2 cellular contexts compared by ENCODE assay signal in the genomic region with DNA sequence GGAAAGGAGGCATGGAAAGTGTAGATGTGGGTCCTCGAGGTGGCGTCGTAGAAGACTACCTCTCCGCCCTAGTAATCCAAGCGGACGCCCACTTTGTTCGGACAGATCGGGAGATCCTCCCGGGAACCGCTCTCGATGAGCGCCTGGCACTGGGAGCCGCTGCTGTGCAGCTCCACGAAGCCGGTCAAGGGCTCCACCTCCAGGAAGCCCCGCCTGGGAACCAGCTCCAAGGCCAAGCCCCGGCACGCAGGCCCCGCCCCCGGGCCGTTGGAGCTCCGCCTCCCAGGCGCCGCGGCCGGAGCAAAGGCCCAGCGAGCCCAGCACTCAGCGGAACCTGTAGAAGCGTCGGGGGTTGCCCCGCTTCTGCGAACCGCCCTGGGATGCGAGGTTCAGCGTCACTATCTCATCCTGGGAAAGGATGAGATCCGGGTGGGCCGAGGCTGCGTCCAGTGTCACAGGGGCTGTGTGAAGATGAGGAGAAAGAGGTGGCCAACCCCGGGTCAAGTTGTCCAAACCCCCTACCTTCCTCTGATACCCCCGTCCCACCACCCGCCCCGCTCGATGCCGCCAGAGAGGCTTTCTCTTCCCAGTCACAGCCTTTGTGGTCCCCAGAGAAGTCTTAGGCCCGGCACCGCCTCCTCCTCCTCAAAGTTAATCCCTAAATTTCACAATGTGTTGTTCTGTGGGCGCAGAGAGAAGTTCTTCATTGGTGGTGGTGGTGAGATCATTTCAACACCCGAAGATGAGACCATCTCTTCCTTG.
TF ChIP-seq lines count a peak whose summit lies in the region.

No MANE protein-coding gene starts in this region.

TF ChIP-seq in A549, 52 proteins besides CTCF, POLR2A, EP300 and RAD21:
- no peak for TF ChIP-seq FOSL2 (IDR thresholded peaks at IDR 0.05)
- no peak for TF ChIP-seq FOSL2 (CRISPR knock-in tag; IDR thresholded peaks at IDR 0.05)
- no peak for TF ChIP-seq ESRRA (IDR thresholded peaks at IDR 0.05; ENCODE audit: borderline replicate concordance, low read length)
- no peak for TF ChIP-seq EHMT2 (IDR thresholded peaks at IDR 0.05; ENCODE audit: low read depth)
- TF ChIP-seq PHF8 (IDR thresholded peaks at IDR 0.05; ENCODE audit: borderline replicate concordance, low read depth): peak; percentile 54; the same call in 1 of the 2 replicates
- 0 out of 3 replicates have a peak, but pooled peaks have one; percentile 17 for TF ChIP-seq SMC3 (IDR thresholded peaks at IDR 0.05)
- TF ChIP-seq, protein P1, sequence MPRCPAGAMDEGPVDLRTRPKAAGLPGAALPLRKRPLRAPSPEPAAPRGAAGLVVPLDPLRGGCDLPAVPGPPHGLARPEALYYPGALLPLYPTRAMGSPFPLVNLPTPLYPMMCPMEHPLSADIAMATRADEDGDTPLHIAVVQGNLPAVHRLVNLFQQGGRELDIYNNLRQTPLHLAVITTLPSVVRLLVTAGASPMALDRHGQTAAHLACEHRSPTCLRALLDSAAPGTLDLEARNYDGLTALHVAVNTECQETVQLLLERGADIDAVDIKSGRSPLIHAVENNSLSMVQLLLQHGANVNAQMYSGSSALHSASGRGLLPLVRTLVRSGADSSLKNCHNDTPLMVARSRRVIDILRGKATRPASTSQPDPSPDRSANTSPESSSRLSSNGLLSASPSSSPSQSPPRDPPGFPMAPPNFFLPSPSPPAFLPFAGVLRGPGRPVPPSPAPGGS (IDR thresholded peaks at IDR 0.05): no peak
- TF ChIP-seq, protein P2, sequence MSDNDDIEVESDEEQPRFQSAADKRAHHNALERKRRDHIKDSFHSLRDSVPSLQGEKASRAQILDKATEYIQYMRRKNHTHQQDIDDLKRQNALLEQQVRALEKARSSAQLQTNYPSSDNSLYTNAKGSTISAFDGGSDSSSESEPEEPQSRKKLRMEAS (IDR thresholded peaks at IDR 0.05): peak; percentile 41
- TF ChIP-seq HOXB5 (CRISPR knock-in tag; IDR thresholded peaks at IDR 0.05): no peak
- TF ChIP-seq, protein P3, sequence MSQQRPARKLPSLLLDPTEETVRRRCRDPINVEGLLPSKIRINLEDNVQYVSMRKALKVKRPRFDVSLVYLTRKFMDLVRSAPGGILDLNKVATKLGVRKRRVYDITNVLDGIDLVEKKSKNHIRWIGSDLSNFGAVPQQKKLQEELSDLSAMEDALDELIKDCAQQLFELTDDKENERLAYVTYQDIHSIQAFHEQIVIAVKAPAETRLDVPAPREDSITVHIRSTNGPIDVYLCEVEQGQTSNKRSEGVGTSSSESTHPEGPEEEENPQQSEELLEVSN (IDR thresholded peaks at IDR 0.05; ENCODE audit: borderline replicate concordance, low read depth): no peak

TF ChIP-seq in SK-N-SH, 30 proteins besides CTCF, POLR2A, EP300 and RAD21:
- TF ChIP-seq EZH2phosphoT487 (IDR thresholded peaks at IDR 0.05; ENCODE audit: borderline replicate concordance, low read depth) (no peak), RFX5 (IDR thresholded peaks at IDR 0.05; ENCODE audit: low read length) (no peak), CHD2 (IDR thresholded peaks at IDR 0.05; ENCODE audit: low read length, partially characterized antibody) (no peak), TCF12 (IDR thresholded peaks at IDR 0.05) (no peak), FOSL2 (IDR thresholded peaks at IDR 0.05; ENCODE audit: borderline replicate concordance, low read depth) (no peak), GATA2 (CRISPR knock-in tag; IDR thresholded peaks at IDR 0.05) (no peak)
- TF ChIP-seq, protein P4, sequence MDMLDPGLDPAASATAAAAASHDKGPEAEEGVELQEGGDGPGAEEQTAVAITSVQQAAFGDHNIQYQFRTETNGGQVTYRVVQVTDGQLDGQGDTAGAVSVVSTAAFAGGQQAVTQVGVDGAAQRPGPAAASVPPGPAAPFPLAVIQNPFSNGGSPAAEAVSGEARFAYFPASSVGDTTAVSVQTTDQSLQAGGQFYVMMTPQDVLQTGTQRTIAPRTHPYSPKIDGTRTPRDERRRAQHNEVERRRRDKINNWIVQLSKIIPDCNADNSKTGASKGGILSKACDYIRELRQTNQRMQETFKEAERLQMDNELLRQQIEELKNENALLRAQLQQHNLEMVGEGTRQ (IDR thresholded peaks at IDR 0.05; ENCODE audit: borderline replicate concordance, low read depth, low read length): no peak
- TF ChIP-seq, protein P2 (IDR thresholded peaks at IDR 0.05; ENCODE audit: low read depth): 0 out of 2 replicates have a peak, but pooled peaks have one; percentile 16
